In the genomic region with DNA sequence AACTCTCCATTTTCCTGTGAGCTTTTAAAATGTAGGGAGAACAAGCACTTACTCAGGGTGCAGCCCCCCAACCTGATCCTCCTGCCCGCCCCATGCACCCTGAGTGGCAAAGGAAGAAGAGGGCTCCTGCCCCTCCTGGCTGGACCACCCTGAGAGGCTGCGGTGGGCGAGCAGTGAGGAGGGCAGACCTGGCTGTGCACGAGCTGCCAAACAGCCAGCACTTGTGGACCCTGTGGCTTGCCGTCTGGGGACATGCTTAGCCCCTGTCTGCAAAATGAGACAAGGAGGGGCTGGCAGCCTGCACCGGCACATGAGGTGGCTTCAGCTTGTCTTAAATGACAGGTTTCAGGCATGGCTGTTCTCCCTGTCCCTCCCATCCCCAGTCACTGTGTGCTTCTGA, we compare ENCODE assay signal across 25 cellular contexts. TPM values are rescaled to one million over a fixed set of nuclear protein-coding genes. Genes with fewer than 3 reads are reported as not detected.
A peak's percentile ranks its signal among the peaks of the same experiment; 100 is the strongest.
DNase-seq lines count a peak whose midpoint lies in the region; TF ChIP-seq lines count a peak whose summit lies in the region.
"Had no signal": no experiment of that assay in that cellular context is flagged by ENCODE, and none has a peak within 500 bp of the region (broad histone marks: within the 10 kb centered on the region; RNA-seq: fewer than 3 reads in every experiment).

No MANE protein-coding gene starts in this region.

- no peak overlapping the region for H4K8ac ChIP-seq in neuronal stem cell (ENCODE audit: low read depth, low read length)

- peak overlapping the region; percentile 24 for H3K9ac ChIP-seq in neuronal stem cell (ENCODE audit: low read depth, low read length, poor library complexity)

- H3K36me3 ChIP-seq in OCI-LY7 (ENCODE audit: insufficient read depth, low read length) (no peaks in the 10 kb centered on the region), neuronal stem cell (replicated peaks in 1 of 2; ENCODE audit: control insufficient read depth in 2 of 2, insufficient read depth in 2 of 2, low read length in 2 of 2) (no peaks in the 10 kb centered on the region), osteoblast (ENCODE audit: insufficient read depth, low read length) (no peaks in the 10 kb centered on the region)
- H3K36me3 ChIP-seq: ovary, Peyer's patch, spleen, uterus had no signal

- H3K27me3 Mint-ChIP-seq in activated CD4-positive, alpha-beta T cell treated with anti-CD3 and anti-CD28 coated beads, Interleukin-2, amount 10 ng/mL, durations not matched to agents 7 days and 5 days: no peaks in the 10 kb centered on the region
- peaks cover 2% of the 10 kb centered on the region for H3K27me3 Mint-ChIP-seq in dendritic cell treated with granulocyte-macrophage colony-stimulating factor and Interleukin-4, amounts not matched to agents 40 ng/mL and 50 ng/mL, for 4 days

- H3K4me3 ChIP-seq in OCI-LY7 (ENCODE audit: low read depth, low read length, poor library complexity, severe bottlenecking) (no peak overlapping the region), neuronal stem cell (ENCODE audit: low read length in 2 of 2) (no peak overlapping the region), osteoblast (ENCODE audit: insufficient read depth, low read length) (no peak overlapping the region)
- H3K4me3 ChIP-seq: ovary, Peyer's patch, spleen, uterus had no signal

- no peak overlapping the region for H2BK12ac ChIP-seq in neuronal stem cell (ENCODE audit: low read length)

- no peaks in the 10 kb centered on the region for H3K79me1 ChIP-seq in neuronal stem cell (ENCODE audit: low read depth, low read length)

- H2BK5ac ChIP-seq in neuronal stem cell (ENCODE audit: low read length): no peak overlapping the region

- intact Hi-C loops in OCI-LY7 (cut with micrococcal nuclease; ENCODE audit: unreplicated experiment): loop anchor here (2.0 kb wide), 1 partner anchor 94 kb away; no protein-coding TSS in a partner anchor
- intact Hi-C loops in dendritic cell treated with granulocyte-macrophage colony-stimulating factor and Interleukin-4, amounts not matched to agents 40 ng/mL and 50 ng/mL, for 4 days (cut with micrococcal nuclease): no loop called here

- no peak overlapping the region for H2BK15ac ChIP-seq in neuronal stem cell (ENCODE audit: low read length)

- H3K27ac Mint-ChIP-seq in activated CD4-positive, alpha-beta T cell treated with anti-CD3 and anti-CD28 coated beads, Interleukin-2, amount 10 ng/mL, durations not matched to agents 7 days and 5 days: peak overlapping the region; percentile 36
- H3K27ac Mint-ChIP-seq in dendritic cell treated with granulocyte-macrophage colony-stimulating factor and Interleukin-4, amounts not matched to agents 40 ng/mL and 50 ng/mL, for 4 days: peak overlapping the region; percentile 43
- H3K27ac Mint-ChIP-seq: memory B cell; stimulated activated effector memory CD8-positive, alpha-beta T cell treated with anti-CD3 and anti-CD28 coated beads, Interleukin-12 subunit alpha, Interleukin-12 subunit beta, amount 100 ng/mL, for 72 hours had no signal

- no peak overlapping the region for H3K4me3 Mint-ChIP-seq in activated CD4-positive, alpha-beta T cell treated with anti-CD3 and anti-CD28 coated beads, Interleukin-2, amount 10 ng/mL, durations not matched to agents 7 days and 5 days
- H3K4me3 Mint-ChIP-seq in dendritic cell treated with granulocyte-macrophage colony-stimulating factor and Interleukin-4, amounts not matched to agents 40 ng/mL and 50 ng/mL, for 4 days: no peak overlapping the region
- H3K4me3 Mint-ChIP-seq: memory B cell had no signal

- peaks cover 56% of the 10 kb centered on the region for H3K36me3 Mint-ChIP-seq in activated CD4-positive, alpha-beta T cell treated with anti-CD3 and anti-CD28 coated beads, Interleukin-2, amount 10 ng/mL, durations not matched to agents 7 days and 5 days (ENCODE audit: low read depth)
- no peaks in the 10 kb centered on the region for H3K36me3 Mint-ChIP-seq in dendritic cell treated with granulocyte-macrophage colony-stimulating factor and Interleukin-4, amounts not matched to agents 40 ng/mL and 50 ng/mL, for 4 days (ENCODE audit: low read depth)
- H3K36me3 Mint-ChIP-seq: memory B cell had no signal

- H3K79me2 ChIP-seq in OCI-LY7 (ENCODE audit: insufficient read depth, low read depth, low read length) (no peaks in the 10 kb centered on the region), osteoblast (ENCODE audit: insufficient read depth, low read length) (peaks cover 91% of the 10 kb centered on the region)

- H3K14ac ChIP-seq in neuronal stem cell (ENCODE audit: low read length): peak overlapping the region; percentile 60

- POLR2A ChIA-PET in activated CD4-positive, alpha-beta T cell treated with anti-CD3 and anti-CD28 coated beads, Interleukin-2, amount 10 ng/mL, durations not matched to agents 7 days and 5 days (lab: Charles Lee): no interaction called here
- POLR2A ChIA-PET in OCI-LY7 (lab: Charles Lee): interaction anchor here (0.9 to 1.3 kb wide), 2 partner anchors 9 to 21 kb away, joined by 3 read pairs; no protein-coding TSS in a partner anchor

- H3K9me3 Mint-ChIP-seq in activated CD4-positive, alpha-beta T cell treated with anti-CD3 and anti-CD28 coated beads, Interleukin-2, amount 10 ng/mL, durations not matched to agents 7 days and 5 days: no peaks in the 10 kb centered on the region
- H3K9me3 Mint-ChIP-seq in dendritic cell treated with granulocyte-macrophage colony-stimulating factor and Interleukin-4, amounts not matched to agents 40 ng/mL and 50 ng/mL, for 4 days: no peaks in the 10 kb centered on the region
- H3K9me3 Mint-ChIP-seq: memory B cell; stimulated activated effector memory CD8-positive, alpha-beta T cell treated with anti-CD3 and anti-CD28 coated beads, Interleukin-12 subunit alpha, Interleukin-12 subunit beta, amount 100 ng/mL, for 72 hours had no signal

- no peak for DNase-seq in activated CD4-positive, alpha-beta T cell treated with anti-CD3 and anti-CD28 coated beads, Interleukin-2, amount 10 ng/mL, durations not matched to agents 7 days and 5 days
- DNase-seq in activated CD4-positive, alpha-beta T cell treated with anti-CD3 and anti-CD28 coated beads, Interleukin-2, amount 50 U/mL, for 48 hours: no peak
- DNase-seq in OCI-LY7 (ENCODE audit: low spot score): no peak
- no peak for DNase-seq in neuronal stem cell (ENCODE audit: low spot score)
- DNase-seq in SK-N-DZ (ENCODE audit: low spot score): no peak
- DNase-seq in NOMO-1 (lab: John Stamatoyannopoulos, UW; ENCODE audit: unreplicated experiment in 2 of 2): no peak
- no peak for DNase-seq in osteoblast (ENCODE audit: insufficient read length, low spot score, missing footprints)
- DNase-seq: activated CD8-positive, alpha-beta memory T cell treated with anti-CD3 and anti-CD28 coated beads, Interleukin-2, amount 50 U/mL, for 48 hours; COR-L47; DMS79 treated with DMSO at 0.1 percent for 48 hours; effector memory CD4-positive, alpha-beta T cell; erythroblast; foreskin melanocyte; HCEC 1CT; NCI-H146; ovary; Peyer's patch; right cardiac atrium; SIG-M5; spleen; stimulated activated CD4-positive, alpha-beta T cell treated with anti-CD3 and anti-CD28 coated beads, Interleukin-2, amount 100 ng/mL, for 48 hours; uterus had no signal

- no peaks in the 10 kb centered on the region for H3K9me2 ChIP-seq in OCI-LY7 (ENCODE audit: insufficient read depth, low read length)

- H3K4me2 ChIP-seq in OCI-LY7 (ENCODE audit: low read length) (peak overlapping the region; percentile 75), neuronal stem cell (ENCODE audit: insufficient read depth, low read length, poor library complexity, severe bottlenecking) (no peak overlapping the region), osteoblast (ENCODE audit: insufficient read depth, low read length) (no peak overlapping the region)

- peak overlapping the region; percentile 69 for H3K27ac ChIP-seq in OCI-LY7 (ENCODE audit: low read depth, low read length, poor library complexity, severe bottlenecking)
- no peak overlapping the region for H3K27ac ChIP-seq in neuronal stem cell (replicated peaks; ENCODE audit: low read length)
- no peak overlapping the region for H3K27ac ChIP-seq in osteoblast (ENCODE audit: low read depth, low read length)
- H3K27ac ChIP-seq: ovary, Peyer's patch, spleen had no signal

- H2AFZ ChIP-seq in OCI-LY7 (ENCODE audit: low read length) (peak overlapping the region; percentile 92), neuronal stem cell (ENCODE audit: low read length) (no peak overlapping the region), osteoblast (ENCODE audit: low read length) (no peak overlapping the region)

- H3K9me3 ChIP-seq in OCI-LY7 (ENCODE audit: low read length) (no peaks in the 10 kb centered on the region), neuronal stem cell (replicated peaks in 1 of 2; ENCODE audit: control insufficient read depth in 2 of 2, insufficient read depth in 1 of 2, low read depth in 1 of 2, low read length in 2 of 2) (no peaks in the 10 kb centered on the region), osteoblast (ENCODE audit: low read depth, low read length) (no peaks in the 10 kb centered on the region)
- H3K9me3 ChIP-seq: ovary, Peyer's patch, spleen, uterus had no signal

- TF ChIP-seq CTCF in OCI-LY7 (conservative IDR thresholded peaks at IDR 0.05; ENCODE audit: low read length) (no peak), osteoblast (IDR thresholded peaks at IDR 0.05; ENCODE audit: extremely low read depth, low read depth, low read length) (no peak)

- no peak overlapping the region for H2BK120ac ChIP-seq in neuronal stem cell (ENCODE audit: low read depth, low read length)

- peak overlapping the region; percentile 82 for H3K18ac ChIP-seq in neuronal stem cell (ENCODE audit: low read length)

- H2AK5ac ChIP-seq in neuronal stem cell (ENCODE audit: low read depth, low read length): no peak overlapping the region

- BruUV-seq in OCI-LY7 (replicated peaks; lab: Mats Ljungman, UMichigan): no TSS peak

- H3K4me1 ChIP-seq in OCI-LY7 (ENCODE audit: insufficient read depth, low read length, poor library complexity, severe bottlenecking) (peaks cover 69% of the 10 kb centered on the region), neuronal stem cell (ENCODE audit: control insufficient read depth in 2 of 2, insufficient read depth in 1 of 2, low read depth in 1 of 2, low read length in 2 of 2) (peaks cover 3 to 13% of the 10 kb centered on the region in 2 donors), osteoblast (ENCODE audit: insufficient read depth, low read length) (peaks cover 13% of the 10 kb centered on the region)

- no CpG with 5 or more reads among the region's 6 CpGs for WGBS in neuronal stem cell (ENCODE audit: extremely low coverage in 2 of 2, insufficient read length in 2 of 2, insufficient replicate concordance in 1 of 2), 2 donors

- H4K20me1 ChIP-seq in OCI-LY7 (ENCODE audit: insufficient read depth, low read length) (no peaks in the 10 kb centered on the region), osteoblast (ENCODE audit: insufficient read depth, low read length) (no peaks in the 10 kb centered on the region)

- H4K91ac ChIP-seq in neuronal stem cell (ENCODE audit: low read depth, low read length, poor library complexity): no peak overlapping the region

- no peaks in the 10 kb centered on the region for H3K27me3 ChIP-seq in neuronal stem cell (ENCODE audit: control insufficient read depth in 3 of 3, insufficient read depth in 3 of 3, low read depth in 1 of 3, low read length in 3 of 3)
- H3K27me3 ChIP-seq in osteoblast (ENCODE audit: insufficient read depth, low read length): no peaks in the 10 kb centered on the region
- H3K27me3 ChIP-seq: ovary, Peyer's patch, uterus had no signal

- H3K4me1 Mint-ChIP-seq in activated CD4-positive, alpha-beta T cell treated with anti-CD3 and anti-CD28 coated beads, Interleukin-2, amount 10 ng/mL, durations not matched to agents 7 days and 5 days: peaks cover 77% of the 10 kb centered on the region
- peaks cover 35% of the 10 kb centered on the region for H3K4me1 Mint-ChIP-seq in dendritic cell treated with granulocyte-macrophage colony-stimulating factor and Interleukin-4, amounts not matched to agents 40 ng/mL and 50 ng/mL, for 4 days (ENCODE audit: low read depth)

- H3K4ac ChIP-seq in neuronal stem cell (ENCODE audit: low read length): no peak overlapping the region

- H3K23ac ChIP-seq in neuronal stem cell (ENCODE audit: low read depth, low read length, poor library complexity): peak overlapping the region; percentile 48

- CTCF ChIA-PET in activated CD4-positive, alpha-beta T cell treated with anti-CD3 and anti-CD28 coated beads, Interleukin-2, amount 10 ng/mL, durations not matched to agents 7 days and 5 days (lab: Charles Lee): no interaction called here
- CTCF ChIA-PET in OCI-LY7 (lab: Charles Lee; ENCODE audit: unreplicated experiment): no interaction called here

RNA-seq across cellular contexts. Expression of gene ATP10A, which starts 18.6 kb away (rescaled TPM):
- 10 to 100 TPM; 57.9 to 62.4 TPM for total RNA-seq in activated CD4-positive, alpha-beta T cell treated with anti-CD3 and anti-CD28 coated beads, Interleukin-2, amount 10 ng/mL, durations not matched to agents 7 days and 5 days
- total RNA-seq in OCI-LY7 (2014; rRNA removed; shearing (Covaris generic)): 0.08 TPM in 1 of 2 replicates, not detected in the other
- 0.06 TPM in 1 of 2 replicates, not detected in the other for total RNA-seq in OCI-LY7 (2022)
- polyA plus RNA-seq in neuronal stem cell (2013, experiment 1 of 2): 0.68 TPM
- polyA plus RNA-seq in neuronal stem cell (2013, experiment 2 of 2): 0.68 TPM
- not detected in 2 replicates for polyA plus RNA-seq in SK-N-DZ (2014; cell fraction: cytosol; rRNA removed)
- polyA plus RNA-seq in SK-N-DZ (2014; cell fraction: nucleus; rRNA removed): not detected in 2 replicates
- total RNA-seq in osteoblast: 26.5 and 32.9 TPM in 2 replicates

Comparison
In these comparisons a context has a peak if more than half of its experiments do, and no peak if none do; other contexts are left out.
1. RNA of gene ATP10A, which starts 18.6 kb away (total RNA-seq): 57.9 to 62.4 TPM in activated CD4-positive, alpha-beta T cell treated with anti-CD3 and anti-CD28 coated beads, Interleukin-2, amount 10 ng/mL, durations not matched to agents 7 days and 5 days and 26.5 to 32.9 TPM in osteoblast; 0.06 to 0.08 TPM in OCI-LY7; every median in the first group is over 10 times any median in the second.